ENCODE assay signal across 9 cellular contexts in genomic region chr9:121599186-121599871, GRCh38. TPM values are rescaled to one million over a fixed set of nuclear protein-coding genes. Genes with fewer than 3 reads are reported as not detected.
DNase-seq lines count a peak whose midpoint lies in the region; ATAC-seq and TF ChIP-seq lines count a peak whose summit lies in the region.
"Had no signal": no experiment of that assay in that cellular context is flagged by ENCODE, and none has a peak within 500 bp of the region (broad histone marks: within the 10 kb centered on the region; RNA-seq: fewer than 3 reads in every experiment).

No MANE protein-coding gene starts in this region.

- POLR2A ChIA-PET in Panc1 (lab: Charles Lee): interaction anchor here (0.7 kb wide), 1 partner anchor 78 kb away, joined by 3 read pairs; no protein-coding TSS in a partner anchor
- POLR2A ChIA-PET in CD4-positive, alpha-beta T cell (lab: Charles Lee): no interaction called here

- BruUV-seq in Panc1 (replicated peaks; lab: Mats Ljungman, UMichigan): no TSS peak

- intact Hi-C loops in Panc1 (cut with micrococcal nuclease; ENCODE audit: unreplicated experiment): no loop called here
- intact Hi-C loops in CD4-positive, alpha-beta T cell (cut with DNase I, micrococcal nuclease): no loop called here

- H3K4me3 ChIP-seq in Panc1 (ENCODE audit: low read depth in 2 of 2, low read length in 2 of 2) (peak overlapping the region; percentile 29 to 47), osteoblast (ENCODE audit: insufficient read depth, low read length) (peak overlapping the region; percentile 58)

- no peaks in the 10 kb centered on the region for H3K79me2 ChIP-seq in osteoblast (ENCODE audit: insufficient read depth, low read length)

- H3K27ac Mint-ChIP-seq in CD4-positive, alpha-beta T cell: no peak overlapping the region

- H3K36me3 Mint-ChIP-seq in CD4-positive, alpha-beta T cell (ENCODE audit: low read depth): no peaks in the 10 kb centered on the region

- no peaks in the 10 kb centered on the region for H3K4me1 Mint-ChIP-seq in CD4-positive, alpha-beta T cell (ENCODE audit: low read depth)

- H2AFZ ChIP-seq in osteoblast (ENCODE audit: low read length): peak overlapping the region; percentile 22

- TF ChIP-seq POLR2A in GM18505 (IDR thresholded peaks at IDR 0.05; ENCODE audit: borderline replicate concordance, extremely low read depth, insufficient read depth, insufficient read length): no peak

- peak overlapping the region; percentile 72 for H3K4me2 ChIP-seq in osteoblast (ENCODE audit: insufficient read depth, low read length)

- ATAC-seq in Panc1 (peak; percentile 89), HG02970 (IDR thresholded peaks at IDR 0.05; ENCODE audit: low FRiP score, unreplicated experiment) (no peak), GM18505 (IDR thresholded peaks at IDR 0.05; ENCODE audit: unreplicated experiment) (no peak)
- no peak for ATAC-seq in CD4-positive, alpha-beta T cell (ENCODE audit: poor library complexity)

- no peak overlapping the region for H3K4me3 Mint-ChIP-seq in CD4-positive, alpha-beta T cell

- H3K36me3 ChIP-seq in Panc1 (ENCODE audit: control insufficient read depth, insufficient read depth, low read length): no peaks in the 10 kb centered on the region; the same call in 1 of the 2 replicates
- no peaks in the 10 kb centered on the region for H3K36me3 ChIP-seq in osteoblast (ENCODE audit: insufficient read depth, low read length)

- H3K4me1 ChIP-seq in Panc1 (ENCODE audit: control insufficient read depth, insufficient read depth, low read length): no peaks in the 10 kb centered on the region
- no peaks in the 10 kb centered on the region for H3K4me1 ChIP-seq in osteoblast (ENCODE audit: insufficient read depth, low read length)

- DNase-seq in Daoy (ENCODE audit: low read depth): peak; percentile 59
- DNase-seq in Panc1 (ENCODE audit: low read depth, low spot score): no peak
- peak; percentile 41 for DNase-seq in globus pallidus (ENCODE audit: low spot score)
- peak; percentile 95 for DNase-seq in osteoblast (ENCODE audit: insufficient read length, low spot score, missing footprints)
- no peak for DNase-seq in NAMALWA (ENCODE audit: low spot score)
- DNase-seq in CD4-positive, alpha-beta T cell: no peak

- no peak overlapping the region for H3K27ac ChIP-seq in Panc1 (ENCODE audit: low read length)
- no peak overlapping the region for H3K27ac ChIP-seq in osteoblast (ENCODE audit: low read depth, low read length)
- no peak overlapping the region for H3K27ac ChIP-seq in CD4-positive, alpha-beta T cell (ENCODE audit: low read depth, low read length)
- H3K27ac ChIP-seq: HL-60 had no signal

- CTCF ChIA-PET in Panc1 (lab: Charles Lee): interaction anchor here (0.6 kb wide), 1 partner anchor 10 kb away, joined by 5 read pairs; no protein-coding TSS in a partner anchor
- CTCF ChIA-PET in CD4-positive, alpha-beta T cell (lab: Charles Lee): no interaction called here

- H3K27me3 Mint-ChIP-seq in CD4-positive, alpha-beta T cell: peaks cover 78% of the 10 kb centered on the region

- H3K9me3 ChIP-seq in Panc1 (ENCODE audit: control insufficient read depth, insufficient read depth, low read depth, low read length) (no peaks in the 10 kb centered on the region), osteoblast (ENCODE audit: low read depth, low read length) (no peaks in the 10 kb centered on the region)
- H3K9me3 ChIP-seq in CD4-positive, alpha-beta T cell (ENCODE audit: control insufficient read depth, low read length): peaks cover 14% of the 10 kb centered on the region

- no peak for TF ChIP-seq CTCF in Panc1 (IDR thresholded peaks at IDR 0.05)
- TF ChIP-seq CTCF in osteoblast (IDR thresholded peaks at IDR 0.05; ENCODE audit: extremely low read depth, low read depth, low read length): no peak
- no peak for TF ChIP-seq CTCF in CD4-positive, alpha-beta T cell (IDR thresholded peaks at IDR 0.05)

- peaks cover 10% of the 10 kb centered on the region for H3K9me3 Mint-ChIP-seq in CD4-positive, alpha-beta T cell

- in situ Hi-C loops in Panc1 (cut with HindIII; ENCODE audit: low pct_unique_long_range_greater_than_20kb, low sequenced_read_pairs): no loop called here

- H3K27me3 ChIP-seq in Panc1 (ENCODE audit: control insufficient read depth, insufficient read depth, low read length) (no peaks in the 10 kb centered on the region), osteoblast (ENCODE audit: insufficient read depth, low read length) (peaks cover 49% of the 10 kb centered on the region)
- peaks cover 60% of the 10 kb centered on the region for H3K27me3 ChIP-seq in CD4-positive, alpha-beta T cell (ENCODE audit: control insufficient read depth, insufficient read depth, low read length)

- no peaks in the 10 kb centered on the region for H4K20me1 ChIP-seq in osteoblast (ENCODE audit: insufficient read depth, low read length)

RNA-seq across cellular contexts. Expression of gene DAB2IP, which starts 52.1 kb away (rescaled TPM):
- total RNA-seq in Daoy (2014; rRNA removed; shearing (Covaris generic)): 14.3 and 15.9 TPM in 2 replicates
- total RNA-seq in Panc1 (2021; ENCODE audit: unreplicated experiment) (18.4 TPM), osteoblast (49.2 and 60.8 TPM in 2 replicates)
- polyA plus RNA-seq in Panc1 (2012; ENCODE audit: insufficient read length): 19.3 TPM
- under 1 TPM in 1 of 2 experiments, not detected in 1; 0.06 TPM for total RNA-seq in CD4-positive, alpha-beta T cell

Comparison
In these comparisons a context has a peak if more than half of its experiments do, and no peak if none do; other contexts are left out.
1. DNase-seq: peak in Daoy (single experiment), globus pallidus (single experiment) and osteoblast (single experiment); none in Panc1 (single experiment), NAMALWA (single experiment) and CD4-positive, alpha-beta T cell (0 of 10).
2. RNA of gene DAB2IP, which starts 52.1 kb away (total RNA-seq): 49.2 to 60.8 TPM in osteoblast, 18.4 TPM in Panc1 (single experiment) and 14.3 to 15.9 TPM in Daoy; 0.06 TPM in CD4-positive, alpha-beta T cell; every median in the first group is over 10 times any median in the second.